In the genomic region with DNA sequence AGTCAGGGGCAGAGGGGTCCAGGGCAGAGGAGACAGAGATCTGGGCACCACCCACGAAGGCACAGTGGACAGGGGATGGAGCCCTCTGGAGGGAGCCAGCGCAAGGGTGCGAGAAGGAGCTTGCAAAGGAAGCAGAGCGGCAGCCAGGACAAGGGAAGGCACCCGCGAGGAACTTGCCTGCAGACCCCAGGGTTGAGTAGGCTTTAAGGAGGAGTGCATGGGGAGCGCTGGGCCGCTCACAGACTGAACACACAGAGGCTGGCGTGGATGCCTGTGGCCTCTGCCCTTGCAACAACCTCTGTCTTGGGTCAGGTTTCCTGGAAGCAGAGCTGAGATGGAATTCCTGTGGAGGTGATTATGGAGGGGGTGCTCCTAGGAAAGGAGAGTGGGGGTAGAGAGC, we compare ENCODE assay signal across 6 cellular contexts.
DNase-seq lines count a peak whose midpoint lies in the region; ATAC-seq and TF ChIP-seq lines count a peak whose summit lies in the region.
"Not testable (repeated sequence)": the region's sequence is repeated elsewhere in the genome, so short reads cannot be mapped to it uniquely, and the experiment has no call there.

No MANE protein-coding gene starts in this region.

- ATAC-seq in lower lobe of right lung = not testable (repeated sequence)

- not testable (repeated sequence) for TF ChIP-seq CTCF in lower lobe of right lung (IDR thresholded peaks at IDR 0.05)

- H3K36me3 ChIP-seq in lower lobe of right lung = not testable (repeated sequence)

- H3K9me3 ChIP-seq in lower lobe of right lung = not testable (repeated sequence)

- intact Hi-C loops in lower lobe of right lung (cut with DNase I); posterior vena cava (cut with DNase I): not testable (repeated sequence)

- H3K4me1 ChIP-seq in lower lobe of right lung = not testable (repeated sequence)

- peak; percentile 0 for DNase-seq in H4 (ENCODE audit: low spot score)
- DNase-seq in ecto neural progenitor cell (ENCODE audit: low spot score) = peak; percentile 15
- peak; percentile 19 for DNase-seq in islet precursor cell
- peak; percentile 0 for DNase-seq in kidney tubule cell (ENCODE audit: low spot score)
- DNase-seq in lower lobe of right lung = peak; percentile 32
- DNase-seq in posterior vena cava (ENCODE audit: low spot score) = peak; percentile 78

- H3K4me3 ChIP-seq in lower lobe of right lung = not testable (repeated sequence)

- H3K27me3 ChIP-seq in lower lobe of right lung (ENCODE audit: low read depth) = not testable (repeated sequence)

- H3K27ac ChIP-seq in lower lobe of right lung = not testable (repeated sequence)

Comparison
In these comparisons a context has a peak if more than half of its experiments do, and no peak if none do; other contexts are left out.
1. DNase-seq: peak in every context shown above with its lines; median percentile 78 in posterior vena cava; 32 in lower lobe of right lung; 19 in islet precursor cell; 15 in ecto neural progenitor cell; 0 in H4; 0 in kidney tubule cell.